ENCODE assay signal across 12 cellular contexts in genomic region chr11:35180311-35181233, GRCh38. TPM values are rescaled to one million over a fixed set of nuclear protein-coding genes. Genes with fewer than 3 reads are reported as not detected.
A peak's percentile ranks its signal among the peaks of the same experiment; 100 is the strongest.
DNase-seq lines count a peak whose midpoint lies in the region; ATAC-seq and TF ChIP-seq lines count a peak whose summit lies in the region.
"Had no signal": no experiment of that assay in that cellular context is flagged by ENCODE, and none has a peak within 500 bp of the region (broad histone marks: within the 10 kb centered on the region; RNA-seq: fewer than 3 reads in every experiment).

No MANE protein-coding gene starts in this region.

- no peaks in the 10 kb centered on the region for H3K79me2 ChIP-seq in hepatocyte

- peak overlapping the region in 1 of 2 donors; percentile 37 for H3K27ac ChIP-seq in breast epithelium
- peak overlapping the region; percentile 59 for H3K27ac ChIP-seq in vagina
- H3K27ac ChIP-seq in hepatocyte = no peak overlapping the region
- H3K27ac ChIP-seq: C4-2B had no signal

- H3K9me2 ChIP-seq in hepatocyte (replicated peaks; ENCODE audit: insufficient read depth) = no peaks in the 10 kb centered on the region

- peaks cover 62% of the 10 kb centered on the region for H3K36me3 Mint-ChIP-seq in MCF 10A (ENCODE audit: insufficient read depth, unreplicated experiment)
- peaks cover 85% of the 10 kb centered on the region for H3K36me3 Mint-ChIP-seq in activated B cell treated with CpG ODN at 0.5 μM for 24 hours (ENCODE audit: low read depth)
- H3K36me3 Mint-ChIP-seq in memory B cell = peaks cover 40% of the 10 kb centered on the region

- H3K36me3 ChIP-seq in breast epithelium (no peaks in the 10 kb centered on the region), vagina (peaks cover 0 to 32% of the 10 kb centered on the region in 2 donors), hepatocyte (replicated peaks; ENCODE audit: insufficient read depth, low read depth) (no peaks in the 10 kb centered on the region)

- no peak for TF ChIP-seq CTCF in MCF 10A (IDR thresholded peaks at IDR 0.05; ENCODE audit: unreplicated experiment)
- TF ChIP-seq CTCF in breast epithelium (IDR thresholded peaks at IDR 0.05) = no peak
- TF ChIP-seq CTCF in activated B cell treated with CpG ODN at 0.5 μM for 24 hours (IDR thresholded peaks at IDR 0.05) = no peak
- no peak for TF ChIP-seq CTCF in vagina (IDR thresholded peaks at IDR 0.05)
- TF ChIP-seq CTCF in hepatocyte (IDR thresholded peaks at IDR 0.05; ENCODE audit: poor library complexity) = no peak

- H3K27me3 Mint-ChIP-seq in MCF 10A (ENCODE audit: insufficient read depth, unreplicated experiment) (no peaks in the 10 kb centered on the region), activated B cell treated with CpG ODN at 0.5 μM for 24 hours (no peaks in the 10 kb centered on the region), memory B cell (no peaks in the 10 kb centered on the region)

- POLR2A ChIA-PET in MCF 10A (lab: Yijun Ruan, JAX) (interaction anchor here (0.8 to 4.2 kb wide), 12 partner anchors 14 to 254 kb away, joined by 3 to 35 read pairs (median 5); partner anchors contain the start of gene CD44), activated B cell treated with CpG ODN at 0.5 μM for 24 hours (lab: Charles Lee) (interaction anchor here (1.1 kb wide), 1 partner anchor 9 kb away, joined by 3 read pairs; no protein-coding TSS in a partner anchor)

- H3K4me1 Mint-ChIP-seq in MCF 10A (ENCODE audit: insufficient read depth, unreplicated experiment) (peaks cover 29% of the 10 kb centered on the region), activated B cell treated with CpG ODN at 0.5 μM for 24 hours (peaks cover 82% of the 10 kb centered on the region), memory B cell (peaks cover 36% of the 10 kb centered on the region)

- no peaks in the 10 kb centered on the region for H3K9me3 Mint-ChIP-seq in MCF 10A (ENCODE audit: unreplicated experiment)
- no peaks in the 10 kb centered on the region for H3K9me3 Mint-ChIP-seq in activated B cell treated with CpG ODN at 0.5 μM for 24 hours
- no peaks in the 10 kb centered on the region for H3K9me3 Mint-ChIP-seq in memory B cell

- no peak overlapping the region for H3K4me2 ChIP-seq in hepatocyte

- ATAC-seq in activated B cell treated with CpG ODN at 0.5 μM for 24 hours (ENCODE audit: low read depth) (no peak), memory B cell (ENCODE audit: low read depth) (no peak), HG02970 (IDR thresholded peaks at IDR 0.05; ENCODE audit: low FRiP score, unreplicated experiment) (no peak)
- ATAC-seq: activated CD4-positive, CD25-positive, alpha-beta regulatory T cell treated with anti-CD3 and anti-CD28 coated beads, Interleukin-2, amount 50 U/mL, for 24 hours had no signal

- H3K4me3 Mint-ChIP-seq in MCF 10A (ENCODE audit: unreplicated experiment) (no peak overlapping the region), activated B cell treated with CpG ODN at 0.5 μM for 24 hours (peak overlapping the region; percentile 4), memory B cell (no peak overlapping the region)

- H2AFZ ChIP-seq in hepatocyte = no peak overlapping the region

- no peaks in the 10 kb centered on the region for H4K20me1 ChIP-seq in hepatocyte (ENCODE audit: insufficient read depth, poor library complexity, severe bottlenecking)

- H3K9me3 ChIP-seq in breast epithelium = no peaks in the 10 kb centered on the region
- no peaks in the 10 kb centered on the region for H3K9me3 ChIP-seq in vagina
- no peaks in the 10 kb centered on the region for H3K9me3 ChIP-seq in hepatocyte (ENCODE audit: low read depth)
- H3K9me3 ChIP-seq: Peyer's patch had no signal

- intact Hi-C loops in MCF 10A (cut with micrococcal nuclease) = no loop called here
- intact Hi-C loops in breast epithelium (cut with DNase I; ENCODE audit: low total_unique reads) = no loop called here
- intact Hi-C loops in activated B cell treated with CpG ODN at 0.5 μM for 24 hours (cut with micrococcal nuclease) = loop anchor here (5.0 kb wide), 3 partner anchors 38 to 253 kb away; no protein-coding TSS in a partner anchor
- intact Hi-C loops in vagina (cut with DNase I) = no loop called here

- DNase-seq in MCF 10A (ENCODE audit: unreplicated experiment) (no peak), breast epithelium (ENCODE audit: low spot score in 2 of 2) (no peak), activated B cell treated with CpG ODN at 0.5 μM for 24 hours (no peak), memory B cell (ENCODE audit: low spot score in 2 of 2) (no peak), vagina (ENCODE audit: extremely low spot score in 2 of 2) (no peak), hepatocyte (ENCODE audit: low spot score) (no peak), SHP77 treated with DMSO at 0.1 percent for 48 hours (lab: John Stamatoyannopoulos, UW) (no peak)
- DNase-seq: NCI-H1930, Peyer's patch had no signal

- H3K4me1 ChIP-seq in breast epithelium (no peaks in the 10 kb centered on the region), vagina (peaks cover 72% of the 10 kb centered on the region), hepatocyte (ENCODE audit: insufficient read depth) (no peaks in the 10 kb centered on the region)

- H3K27me3 ChIP-seq in breast epithelium = no peaks in the 10 kb centered on the region
- H3K27me3 ChIP-seq in vagina = no peaks in the 10 kb centered on the region
- no peaks in the 10 kb centered on the region for H3K27me3 ChIP-seq in hepatocyte
- H3K27me3 ChIP-seq: Peyer's patch had no signal

- CTCF ChIA-PET in MCF 10A (lab: Yijun Ruan, JAX) = interaction anchor here (0.7 to 2.2 kb wide), 3 partner anchors 12 to 34 kb away, joined by 3 to 5 read pairs (median 3); no protein-coding TSS in a partner anchor
- CTCF ChIA-PET in activated B cell treated with CpG ODN at 0.5 μM for 24 hours (lab: Charles Lee) = interaction anchor here (0.6 to 1.6 kb wide), 3 partner anchors 12 to 183 kb away, joined by 3 to 4 read pairs (median 4); no protein-coding TSS in a partner anchor

- WGBS in hepatocyte (ENCODE audit: low lambda C conversion rate, missing lambda C conversion rate) = 76% methylated on average over 5 of the region's 5 CpGs

- peak overlapping the region; percentile 65 for H3K27ac Mint-ChIP-seq in MCF 10A (ENCODE audit: low read depth, unreplicated experiment)
- peak overlapping the region; percentile 43 for H3K27ac Mint-ChIP-seq in activated B cell treated with CpG ODN at 0.5 μM for 24 hours
- peak overlapping the region; percentile 86 for H3K27ac Mint-ChIP-seq in memory B cell

- no peak for TF ChIP-seq POLR2A in breast epithelium (IDR thresholded peaks at IDR 0.05)
- no peak for TF ChIP-seq POLR2A in vagina (IDR thresholded peaks at IDR 0.05)

- no peak overlapping the region for H3K4me3 ChIP-seq in breast epithelium
- no peak overlapping the region for H3K4me3 ChIP-seq in vagina
- no peak overlapping the region for H3K4me3 ChIP-seq in hepatocyte
- H3K4me3 ChIP-seq: Peyer's patch had no signal

- BruUV-seq in MCF 10A (replicated peaks; lab: Mats Ljungman, UMichigan) = TSS peak; percentile 15

RNA-seq across cellular contexts. Expression of gene CD44, which starts 41.6 kb away (rescaled TPM):
- total RNA-seq in MCF 10A (2022) = 323 and 446 TPM in 2 replicates
- total RNA-seq in breast epithelium = 100 to 1,000 TPM; 255 to 348 (median 269) TPM
- 1,441 and 1,546 TPM in 2 replicates for total RNA-seq in activated B cell treated with CpG ODN at 0.5 μM for 24 hours
- 869 TPM for total RNA-seq in vagina
- total RNA-seq in hepatocyte = 17.5 and 23.4 TPM in 2 replicates
- 13.7 and 29.5 TPM in 2 replicates for polyA plus RNA-seq in hepatocyte

Comparison
In these comparisons a context has a peak if more than half of its experiments do, and no peak if none do; other contexts are left out.
1. RNA of gene CD44, which starts 41.6 kb away (total RNA-seq): 1,441 to 1,546 TPM in activated B cell treated with CpG ODN at 0.5 μM for 24 hours, 869 TPM in vagina (single experiment), 323 to 446 TPM in MCF 10A and 255 to 348 TPM in breast epithelium; 17.5 to 23.4 TPM in hepatocyte; every median in the first group is over 10 times any median in the second.
2. Peak in every context shown above with its lines, with median percentiles within 50 percentile points of each other: H3K27ac Mint-ChIP-seq.